25 cellular contexts compared by ENCODE assay signal in the genomic region with DNA sequence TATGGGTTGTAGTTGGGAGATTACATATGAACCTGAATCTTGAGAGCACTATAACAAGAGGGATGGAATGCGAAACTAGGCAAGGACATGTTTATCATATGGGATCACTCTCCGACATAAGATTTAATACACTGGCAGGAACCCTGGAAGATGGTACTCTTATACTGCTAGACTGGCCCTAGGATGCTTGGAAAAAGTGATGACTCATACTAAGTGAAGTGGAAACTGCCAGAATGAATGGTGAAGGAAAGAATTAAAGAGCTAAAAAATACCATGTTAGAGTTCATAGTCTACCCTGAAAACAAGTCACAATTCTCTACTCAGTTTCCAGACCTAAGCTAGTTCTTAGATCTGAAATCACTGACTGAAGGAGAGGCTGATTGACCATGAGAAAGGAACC. TPM values are rescaled to one million over a fixed set of nuclear protein-coding genes. Genes with fewer than 3 reads are reported as not detected.
A peak's percentile ranks its signal among the peaks of the same experiment; 100 is the strongest.
DNase-seq lines count a peak whose midpoint lies in the region; ATAC-seq and TF ChIP-seq lines count a peak whose summit lies in the region.
"Had no signal": no experiment of that assay in that cellular context is flagged by ENCODE, and none has a peak within 500 bp of the region (broad histone marks: within the 10 kb centered on the region; RNA-seq: fewer than 3 reads in every experiment).

No MANE protein-coding gene starts in this region.

- H3K4me2 ChIP-seq in GM23338 (no peak overlapping the region), mesenchymal stem cell (ENCODE audit: low read length, poor library complexity, severe bottlenecking) (no peak overlapping the region)
- H3K4me2 ChIP-seq: BLaER1 had no signal

- H3K18ac ChIP-seq in mesenchymal stem cell (ENCODE audit: low read depth in 1 of 2, low read length in 2 of 2): no peak overlapping the region

- no peak overlapping the region for H2AK5ac ChIP-seq in mesenchymal stem cell (ENCODE audit: low read length, severe bottlenecking)

- peaks cover 8% of the 10 kb centered on the region for H3K9me3 Mint-ChIP-seq in activated naive CD4-positive, alpha-beta T cell treated with anti-CD3 and anti-CD28 coated beads, Interleukin-2, amount 50 U/mL, for 24 hours
- H3K9me3 Mint-ChIP-seq in activated naive CD4-positive, alpha-beta T cell treated with anti-CD3 and anti-CD28 coated beads, Interleukin-2, amount 10 ng/mL, durations not matched to agents 7 days and 5 days: peaks cover 42% of the 10 kb centered on the region
- no peaks in the 10 kb centered on the region for H3K9me3 Mint-ChIP-seq in GM23338
- peaks cover 56% of the 10 kb centered on the region for H3K9me3 Mint-ChIP-seq in activated T-helper 1 cell treated with anti-CD3 and anti-CD28 coated beads, Interleukin-12 subunit alpha, Interleukin-12 subunit beta, Interleukin-2, Interleukin-4 antibody, amounts not matched to agents 30 ng/mL and 10 ng/mL and 1 ng/mL, durations not matched to agents 14 hours and 24 hours and 36 hours
- H3K9me3 Mint-ChIP-seq: CD4-positive, alpha-beta T cell had no signal

- H3K9me3 ChIP-seq in mesenchymal stem cell (ENCODE audit: control insufficient read depth, low read length): peaks cover 8% of the 10 kb centered on the region
- H3K9me3 ChIP-seq: BLaER1, SJCRH30 had no signal

- H3K9me2 ChIP-seq in GM23338 (ENCODE audit: insufficient read depth): peaks cover 12% of the 10 kb centered on the region

- H2AFZ ChIP-seq in GM23338: peak overlapping the region; percentile 56
- no peak overlapping the region for H2AFZ ChIP-seq in mesenchymal stem cell (ENCODE audit: low read depth, low read length)

- peak overlapping the region; percentile 33 for H3K27ac Mint-ChIP-seq in activated naive CD4-positive, alpha-beta T cell treated with anti-CD3 and anti-CD28 coated beads, Interleukin-2, amount 50 U/mL, for 24 hours
- no peak overlapping the region for H3K27ac Mint-ChIP-seq in activated naive CD4-positive, alpha-beta T cell treated with anti-CD3 and anti-CD28 coated beads, Interleukin-2, amount 10 ng/mL, durations not matched to agents 7 days and 5 days
- no peak overlapping the region for H3K27ac Mint-ChIP-seq in GM23338
- peak overlapping the region; percentile 6 for H3K27ac Mint-ChIP-seq in activated T-helper 1 cell treated with anti-CD3 and anti-CD28 coated beads, Interleukin-12 subunit alpha, Interleukin-12 subunit beta, Interleukin-2, Interleukin-4 antibody, amounts not matched to agents 30 ng/mL and 10 ng/mL and 1 ng/mL, durations not matched to agents 14 hours and 24 hours and 36 hours
- H3K27ac Mint-ChIP-seq: CD4-positive, alpha-beta T cell had no signal

- H3K4me1 ChIP-seq in GM23338 (ENCODE audit: insufficient read depth) (no peaks in the 10 kb centered on the region), mesenchymal stem cell (ENCODE audit: control insufficient read depth, insufficient read depth, low read depth, low read length) (no peaks in the 10 kb centered on the region)

- no peak for ATAC-seq in GM23338
- ATAC-seq in HG03565 (IDR thresholded peaks at IDR 0.05; ENCODE audit: unreplicated experiment): no peak
- ATAC-seq in GM21526 (IDR thresholded peaks at IDR 0.05; ENCODE audit: low FRiP score, unreplicated experiment): no peak
- ATAC-seq: Panc1 had no signal

- no peak overlapping the region for H3K14ac ChIP-seq in mesenchymal stem cell (ENCODE audit: low read length in 2 of 2)

- H3K4me3 ChIP-seq in GM23338: no peak overlapping the region
- no peak overlapping the region for H3K4me3 ChIP-seq in mesenchymal stem cell (ENCODE audit: insufficient read depth in 1 of 2, low read depth in 1 of 2, low read length in 2 of 2)
- H3K4me3 ChIP-seq: BLaER1, SJCRH30 had no signal

- no peak overlapping the region for H3K4ac ChIP-seq in mesenchymal stem cell (ENCODE audit: low read depth in 1 of 2, low read length in 2 of 2)

- no peak overlapping the region for H3K9ac ChIP-seq in mesenchymal stem cell (ENCODE audit: low read length)
- H3K9ac ChIP-seq: BLaER1 had no signal

- H2BK15ac ChIP-seq in mesenchymal stem cell (ENCODE audit: low read depth, poor library complexity, severe bottlenecking): no peak overlapping the region

- no peak for DNase-seq in activated naive CD4-positive, alpha-beta T cell treated with anti-CD3 and anti-CD28 coated beads, Interleukin-2, amount 10 ng/mL, durations not matched to agents 7 days and 5 days
- DNase-seq in GM23338 (ENCODE audit: low spot score) (no peak), mesenchymal stem cell (peak; percentile 9)
- no peak for DNase-seq in activated T-helper 1 cell treated with anti-CD3 and anti-CD28 coated beads, Interleukin-12 subunit alpha, Interleukin-12 subunit beta, Interleukin-2, Interleukin-4 antibody, amounts not matched to agents 30 ng/mL and 10 ng/mL and 1 ng/mL, durations not matched to agents 14 hours and 24 hours and 36 hours (ENCODE audit: low spot score)
- DNase-seq: ACHN; CD4-positive, alpha-beta T cell; COR-L47; DMS 273 treated with DMSO at 0.1 percent for 48 hours; GOT3; HCEC 1CT; MV-4-11; NCI-H1105 treated with DMSO at 0.1 percent for 48 hours; NCI-H2029 treated with DMSO at 0.1 percent for 48 hours; NCI-H226; NCI-H510A treated with DMSO at 0.1 percent for 48 hours; NCI-H774; NK-92 treated with Interleukin-12 subunit alpha and Interleukin-12 subunit beta, amount 100 ng/mL, for 24 hours; SJCRH30 had no signal

- 96% methylated on average over 2 of the region's 2 CpGs for WGBS in mesenchymal stem cell

- no peaks in the 10 kb centered on the region for H3K27me3 ChIP-seq in GM23338 (ENCODE audit: insufficient read depth)
- H3K27me3 ChIP-seq in mesenchymal stem cell (ENCODE audit: control insufficient read depth in 1 of 2, insufficient read depth in 1 of 2, low read length in 2 of 2): no peaks in the 10 kb centered on the region
- H3K27me3 ChIP-seq: BLaER1, SJCRH30 had no signal

- H3K79me2 ChIP-seq in GM23338 (replicated peaks; ENCODE audit: insufficient read depth): no peaks in the 10 kb centered on the region

- peaks cover 2% of the 10 kb centered on the region for H3K36me3 Mint-ChIP-seq in activated naive CD4-positive, alpha-beta T cell treated with anti-CD3 and anti-CD28 coated beads, Interleukin-2, amount 50 U/mL, for 24 hours
- H3K36me3 Mint-ChIP-seq in activated naive CD4-positive, alpha-beta T cell treated with anti-CD3 and anti-CD28 coated beads, Interleukin-2, amount 10 ng/mL, durations not matched to agents 7 days and 5 days: peaks cover 37% of the 10 kb centered on the region
- H3K36me3 Mint-ChIP-seq in GM23338 (ENCODE audit: low read depth): no peaks in the 10 kb centered on the region
- peaks cover 20% of the 10 kb centered on the region for H3K36me3 Mint-ChIP-seq in activated T-helper 1 cell treated with anti-CD3 and anti-CD28 coated beads, Interleukin-12 subunit alpha, Interleukin-12 subunit beta, Interleukin-2, Interleukin-4 antibody, amounts not matched to agents 30 ng/mL and 10 ng/mL and 1 ng/mL, durations not matched to agents 14 hours and 24 hours and 36 hours (ENCODE audit: low read depth)
- H3K36me3 Mint-ChIP-seq: IgD-negative memory B cell had no signal

- H3K79me1 ChIP-seq in mesenchymal stem cell (replicated peaks; ENCODE audit: low read length, poor library complexity, severe bottlenecking): no peaks in the 10 kb centered on the region

- no peaks in the 10 kb centered on the region for H4K20me1 ChIP-seq in GM23338 (replicated peaks; ENCODE audit: insufficient read depth)
- H4K20me1 ChIP-seq: BLaER1 had no signal

- H3K27me3 Mint-ChIP-seq in activated naive CD4-positive, alpha-beta T cell treated with anti-CD3 and anti-CD28 coated beads, Interleukin-2, amount 50 U/mL, for 24 hours: no peaks in the 10 kb centered on the region
- H3K27me3 Mint-ChIP-seq in activated naive CD4-positive, alpha-beta T cell treated with anti-CD3 and anti-CD28 coated beads, Interleukin-2, amount 10 ng/mL, durations not matched to agents 7 days and 5 days: no peaks in the 10 kb centered on the region
- no peaks in the 10 kb centered on the region for H3K27me3 Mint-ChIP-seq in GM23338 (ENCODE audit: insufficient read depth, low read depth, poor library complexity)
- no peaks in the 10 kb centered on the region for H3K27me3 Mint-ChIP-seq in activated T-helper 1 cell treated with anti-CD3 and anti-CD28 coated beads, Interleukin-12 subunit alpha, Interleukin-12 subunit beta, Interleukin-2, Interleukin-4 antibody, amounts not matched to agents 30 ng/mL and 10 ng/mL and 1 ng/mL, durations not matched to agents 14 hours and 24 hours and 36 hours (ENCODE audit: insufficient read depth)
- H3K27me3 Mint-ChIP-seq: CD4-positive, alpha-beta T cell; IgD-negative memory B cell had no signal

- H3K4me3 Mint-ChIP-seq in activated naive CD4-positive, alpha-beta T cell treated with anti-CD3 and anti-CD28 coated beads, Interleukin-2, amount 50 U/mL, for 24 hours: no peak overlapping the region
- no peak overlapping the region for H3K4me3 Mint-ChIP-seq in activated naive CD4-positive, alpha-beta T cell treated with anti-CD3 and anti-CD28 coated beads, Interleukin-2, amount 10 ng/mL, durations not matched to agents 7 days and 5 days
- no peak overlapping the region for H3K4me3 Mint-ChIP-seq in GM23338
- no peak overlapping the region for H3K4me3 Mint-ChIP-seq in activated T-helper 1 cell treated with anti-CD3 and anti-CD28 coated beads, Interleukin-12 subunit alpha, Interleukin-12 subunit beta, Interleukin-2, Interleukin-4 antibody, amounts not matched to agents 30 ng/mL and 10 ng/mL and 1 ng/mL, durations not matched to agents 14 hours and 24 hours and 36 hours
- H3K4me3 Mint-ChIP-seq: CD4-positive, alpha-beta T cell; IgD-negative memory B cell had no signal

- CTCF ChIA-PET in activated naive CD4-positive, alpha-beta T cell treated with anti-CD3 and anti-CD28 coated beads, Interleukin-2, amount 10 ng/mL, durations not matched to agents 7 days and 5 days (lab: Charles Lee): no interaction called here

- no peak overlapping the region for H4K91ac ChIP-seq in mesenchymal stem cell (ENCODE audit: low read length)

- intact Hi-C loops in activated T-helper 1 cell treated with anti-CD3 and anti-CD28 coated beads, Interleukin-12 subunit alpha, Interleukin-12 subunit beta, Interleukin-2, Interleukin-4 antibody, amounts not matched to agents 30 ng/mL and 10 ng/mL and 1 ng/mL, durations not matched to agents 14 hours and 24 hours and 36 hours (cut with micrococcal nuclease): no loop called here

- H2BK5ac ChIP-seq in mesenchymal stem cell (ENCODE audit: low read depth, low read length, poor library complexity, severe bottlenecking): no peak overlapping the region

- peaks cover 74% of the 10 kb centered on the region for H3K4me1 Mint-ChIP-seq in activated naive CD4-positive, alpha-beta T cell treated with anti-CD3 and anti-CD28 coated beads, Interleukin-2, amount 50 U/mL, for 24 hours
- peaks cover 30% of the 10 kb centered on the region for H3K4me1 Mint-ChIP-seq in activated naive CD4-positive, alpha-beta T cell treated with anti-CD3 and anti-CD28 coated beads, Interleukin-2, amount 10 ng/mL, durations not matched to agents 7 days and 5 days
- H3K4me1 Mint-ChIP-seq in GM23338: no peaks in the 10 kb centered on the region; the same call in 2 of the 3 replicates
- H3K4me1 Mint-ChIP-seq in activated T-helper 1 cell treated with anti-CD3 and anti-CD28 coated beads, Interleukin-12 subunit alpha, Interleukin-12 subunit beta, Interleukin-2, Interleukin-4 antibody, amounts not matched to agents 30 ng/mL and 10 ng/mL and 1 ng/mL, durations not matched to agents 14 hours and 24 hours and 36 hours (ENCODE audit: low read depth): peaks cover 38% of the 10 kb centered on the region

- H3K23ac ChIP-seq in mesenchymal stem cell (ENCODE audit: low read length in 2 of 2): no peak overlapping the region

- no peak for TF ChIP-seq CTCF in GM23338 (conservative IDR thresholded peaks at IDR 0.05; ENCODE audit: low read depth in 2 of 2)

- H4K8ac ChIP-seq in mesenchymal stem cell (ENCODE audit: low read length): no peak overlapping the region

- H3K36me3 ChIP-seq in GM23338 (ENCODE audit: insufficient read depth) (no peaks in the 10 kb centered on the region), mesenchymal stem cell (ENCODE audit: control insufficient read depth in 1 of 2, insufficient read depth in 2 of 2, low read depth in 1 of 2, low read length in 2 of 2) (no peaks in the 10 kb centered on the region)
- H3K36me3 ChIP-seq: BLaER1, SJCRH30 had no signal

- no peaks in the 10 kb centered on the region for H3F3A ChIP-seq in GM23338 (replicated peaks; ENCODE audit: low read depth)

- H3K27ac ChIP-seq in GM23338 (ENCODE audit: low read depth) (no peak overlapping the region), mesenchymal stem cell (ENCODE audit: low read length, poor library complexity, severe bottlenecking) (no peak overlapping the region)
- H3K27ac ChIP-seq: BLaER1, SJCRH30 had no signal

- no peak overlapping the region for H2BK12ac ChIP-seq in mesenchymal stem cell (ENCODE audit: low read length in 2 of 2)

- H2BK120ac ChIP-seq in mesenchymal stem cell (ENCODE audit: low read depth, low read length): no peak overlapping the region

RNA-seq across cellular contexts. Expression of a gene that starts 45.5 kb away (rescaled TPM):
- not detected in 2 replicates for total RNA-seq in GM23338 (2014; rRNA removed; shearing (Covaris generic))
- not detected in 2 replicates for polyA plus RNA-seq in GM23338 (2016; fragmentation: Nextera tagmentation; extraction: Ambion mirVana)
- 10.6 and 11.3 TPM in 2 replicates for total RNA-seq in activated T-helper 1 cell treated with anti-CD3 and anti-CD28 coated beads, Interleukin-12 subunit alpha, Interleukin-12 subunit beta, Interleukin-2, Interleukin-4 antibody, amounts not matched to agents 30 ng/mL and 10 ng/mL and 1 ng/mL, durations not matched to agents 14 hours and 24 hours and 36 hours
- polyA plus RNA-seq in mesenchymal stem cell (2013, experiment 1 of 2): not detected
- polyA plus RNA-seq in mesenchymal stem cell (2013, experiment 2 of 2): not detected
- total RNA-seq: G401 had no signal

Comparison
In these comparisons a context has a peak if more than half of its experiments do, and no peak if none do; other contexts are left out.
1. H3K27ac Mint-ChIP-seq: peak in activated naive CD4-positive, alpha-beta T cell treated with anti-CD3 and anti-CD28 coated beads, Interleukin-2, amount 50 U/mL, for 24 hours (single experiment) and activated T-helper 1 cell treated with anti-CD3 and anti-CD28 coated beads, Interleukin-12 subunit alpha, Interleukin-12 subunit beta, Interleukin-2, Interleukin-4 antibody, amounts not matched to agents 30 ng/mL and 10 ng/mL and 1 ng/mL, durations not matched to agents 14 hours and 24 hours and 36 hours (single experiment); none in activated naive CD4-positive, alpha-beta T cell treated with anti-CD3 and anti-CD28 coated beads, Interleukin-2, amount 10 ng/mL, durations not matched to agents 7 days and 5 days (single experiment) and GM23338 (single experiment).
2. RNA of a gene that starts 45.5 kb away (total RNA-seq): 10.6 to 11.3 TPM in activated T-helper 1 cell treated with anti-CD3 and anti-CD28 coated beads, Interleukin-12 subunit alpha, Interleukin-12 subunit beta, Interleukin-2, Interleukin-4 antibody, amounts not matched to agents 30 ng/mL and 10 ng/mL and 1 ng/mL, durations not matched to agents 14 hours and 24 hours and 36 hours; not detected in GM23338; every median in the first group is over 10 times any median in the second.